ENCODE assay signal across 8 cellular contexts in the genomic region with DNA sequence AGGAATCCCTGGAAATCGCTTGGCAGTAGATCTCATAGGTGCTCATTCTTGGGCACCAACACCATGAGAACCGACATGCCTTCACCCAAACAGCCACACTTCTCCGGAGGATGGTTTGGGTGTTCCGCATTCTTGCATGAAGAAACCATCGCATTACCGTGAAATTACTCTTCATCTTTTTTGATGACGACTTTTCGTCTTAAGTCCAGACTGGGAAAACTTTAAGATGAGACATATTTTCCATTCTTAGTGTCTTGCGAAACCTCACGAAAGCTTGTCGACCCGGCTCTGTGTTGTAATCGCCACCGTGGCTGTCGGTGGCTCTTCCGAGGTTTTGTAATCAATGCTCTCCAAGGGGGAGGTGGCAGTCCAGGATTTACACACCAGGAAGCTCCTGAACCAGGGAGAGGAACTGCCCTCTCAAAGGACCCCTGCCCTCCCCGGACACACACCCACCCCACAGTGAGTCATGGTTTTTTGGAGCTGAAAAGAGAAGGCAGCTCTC. TPM values are rescaled to one million over a fixed set of nuclear protein-coding genes. Genes with fewer than 3 reads are reported as not detected.
DNase-seq lines count a peak whose midpoint lies in the region; ATAC-seq and TF ChIP-seq lines count a peak whose summit lies in the region.

No MANE protein-coding gene starts in this region.

- intact Hi-C loops in lower lobe of right lung (cut with DNase I): no loop called here

- H3K27me3 ChIP-seq in lower lobe of right lung (ENCODE audit: low read depth): no peaks in the 10 kb centered on the region
- no peaks in the 10 kb centered on the region for H3K27me3 ChIP-seq in WERI-Rb-1 (ENCODE audit: insufficient read depth, low read depth, severe bottlenecking)
- H3K27me3 ChIP-seq in H7 (ENCODE audit: control insufficient read depth, insufficient read depth, low read length): no peaks in the 10 kb centered on the region

- H3K9me3 ChIP-seq in lower lobe of right lung (no peaks in the 10 kb centered on the region), WERI-Rb-1 (ENCODE audit: severe bottlenecking) (no peaks in the 10 kb centered on the region)

- no peaks in the 10 kb centered on the region for H3K36me3 ChIP-seq in lower lobe of right lung
- H3K36me3 ChIP-seq in WERI-Rb-1: peaks cover 5% of the 10 kb centered on the region; the same call in 1 of the 2 replicates
- H3K36me3 ChIP-seq in H7 (replicated peaks; ENCODE audit: control insufficient read depth, insufficient read depth, low read length): no peaks in the 10 kb centered on the region

- H3K4me1 ChIP-seq in lower lobe of right lung: peaks cover 43% of the 10 kb centered on the region

- TF ChIP-seq CTCF in astrocyte of the cerebellum (IDR thresholded peaks at IDR 0.05; ENCODE audit: low read depth, low read length, missing control alignments): no peak
- no peak for TF ChIP-seq CTCF in lower lobe of right lung (IDR thresholded peaks at IDR 0.05)
- TF ChIP-seq CTCF in WERI-Rb-1 (IDR thresholded peaks at IDR 0.05; ENCODE audit: low read depth, low read length): no peak

- DNase-seq in AML-193 (lab: John Stamatoyannopoulos, UW) (peak; percentile 93 to 97), Kasumi-1 (lab: John Stamatoyannopoulos, UW) (peak; percentile 52 to 55), astrocyte of the cerebellum (ENCODE audit: low read depth) (peak; percentile 66), lower lobe of right lung (peak; percentile 77), WERI-Rb-1 (no peak), H7 (no peak)

- in situ Hi-C loops in astrocyte of the cerebellum (cut with HindIII; ENCODE audit: low sequenced_read_pairs): no loop called here

- H3K4me3 ChIP-seq in astrocyte of the cerebellum (ENCODE audit: low read depth, low read length) (no peak overlapping the region), lower lobe of right lung (peak overlapping the region; percentile 66), WERI-Rb-1 (ENCODE audit: low read depth, low read length) (no peak overlapping the region), H7 (ENCODE audit: insufficient read depth, low read depth, low read length) (no peak overlapping the region)

- H3K27ac ChIP-seq in lower lobe of right lung: peak overlapping the region; percentile 92
- no peak overlapping the region for H3K27ac ChIP-seq in WERI-Rb-1

- ATAC-seq in lower lobe of right lung: peak; percentile 52 to 60
- no peak for ATAC-seq in HG03439 (IDR thresholded peaks at IDR 0.05; ENCODE audit: unreplicated experiment)
- no peak for ATAC-seq in HG03442 (IDR thresholded peaks at IDR 0.05; ENCODE audit: unreplicated experiment)

RNA-seq across cellular contexts. Expression of gene TOM1, which starts 1.7 kb away (rescaled TPM):
- 70.3 TPM for total RNA-seq in lower lobe of right lung
- total RNA-seq in H7 (2014; rRNA removed; shearing (Covaris generic)): 27.1 and 28.1 TPM in 2 replicates

RNA-seq across cellular contexts. Expression of gene HMGXB4, which starts 44.1 kb away (rescaled TPM):
- total RNA-seq in lower lobe of right lung: 15.6 TPM
- 17.1 and 22.1 TPM in 2 replicates for total RNA-seq in H7 (2014; rRNA removed; shearing (Covaris generic))

Comparison
In these comparisons a context has a peak if more than half of its experiments do, and no peak if none do; other contexts are left out.
1. DNase-seq: peak in AML-193 (2 of 2), Kasumi-1 (2 of 2), astrocyte of the cerebellum (single experiment) and lower lobe of right lung (single experiment); none in WERI-Rb-1 (single experiment) and H7 (single experiment).
2. ATAC-seq: peak in lower lobe of right lung (2 of 2); none in HG03439 (single experiment) and HG03442 (single experiment).